In genomic region chr17:43780135-43780534, GRCh38 we compare ENCODE assay signal across 9 cellular contexts. TPM values are rescaled to one million over a fixed set of nuclear protein-coding genes. Genes with fewer than 3 reads are reported as not detected.
DNase-seq lines count a peak whose midpoint lies in the region; ATAC-seq and TF ChIP-seq lines count a peak whose summit lies in the region.
"Had no signal": no experiment of that assay in that cellular context is flagged by ENCODE, and none has a peak within 500 bp of the region (broad histone marks: within the 10 kb centered on the region; RNA-seq: fewer than 3 reads in every experiment).

Gene CFAP97D1 (plus strand): TSS chr17:43780435. CDS start chr17:43780463, 28 bp downstream.

- H3K9ac ChIP-seq in GM23248 = peak within 1 kb of the TSS; percentile 98

- DNase-seq in GM23248 (no peak), foreskin keratinocyte (no peak), sigmoid colon (no peak), middle frontal gyrus (ENCODE audit: extremely low spot score, low spot score) (no peak), NCI-H2107 treated with DMSO at 0.1 percent for 48 hours (lab: John Stamatoyannopoulos, UW; ENCODE audit: unreplicated experiment) (no peak)
- DNase-seq: NCI-H774 had no signal

- in situ Hi-C loops in GM23248 (cut with MboI) = no loop called here

- peak within 1 kb of the TSS; percentile 93 for H3K4me2 ChIP-seq in GM23248 (ENCODE audit: unreplicated experiment)

- H3K79me2 ChIP-seq in GM23248 (ENCODE audit: insufficient read depth) = peaks cover 20% of the 10 kb centered on the region

- H3F3A ChIP-seq in GM23248 (ENCODE audit: insufficient read depth) = peaks cover 18% of the 10 kb centered on the region

- TF ChIP-seq EP300 in sigmoid colon (IDR thresholded peaks at IDR 0.05) = no peak

- H3K27me3 ChIP-seq in GM23248 (replicated peaks; ENCODE audit: insufficient read depth) (peaks cover 8% of the 10 kb centered on the region), foreskin keratinocyte (no peaks in the 10 kb centered on the region), sigmoid colon (peaks cover 0 to 7% (median 0%) of the 10 kb centered on the region in 3 donors)

- no peaks in the 10 kb centered on the region for H3K36me3 ChIP-seq in GM23248 (ENCODE audit: low read depth)
- H3K36me3 ChIP-seq in sigmoid colon = peaks cover 0 to 4% (median 0%) of the 10 kb centered on the region in 4 donors

- no peak for ATAC-seq in foreskin keratinocyte
- no peak for ATAC-seq in HG02981 (IDR thresholded peaks at IDR 0.05; ENCODE audit: unreplicated experiment)
- ATAC-seq in GM18502 (IDR thresholded peaks at IDR 0.05; ENCODE audit: poor library complexity, unreplicated experiment) = no peak

- H3K27ac ChIP-seq in GM23248 (0 out of 2 replicates have a peak within 1 kb of the TSS, but pooled peaks have one; percentile 92), foreskin keratinocyte (peak within 1 kb of the TSS; percentile 9), sigmoid colon (peak within 1 kb of the TSS; percentile 97 to 100 (median 100))

- H3K9me2 ChIP-seq in GM23248 (ENCODE audit: insufficient read depth) = no peaks in the 10 kb centered on the region

- H3K4me1 ChIP-seq in GM23248 (ENCODE audit: insufficient read depth) (peaks cover 23% of the 10 kb centered on the region), foreskin keratinocyte (peaks cover 19% of the 10 kb centered on the region), sigmoid colon (peaks cover 0 to 35% (median 31%) of the 10 kb centered on the region in 4 donors)

- H3K9me3 ChIP-seq in GM23248 (ENCODE audit: low read depth) = no peaks in the 10 kb centered on the region
- H3K9me3 ChIP-seq in sigmoid colon = no peaks in the 10 kb centered on the region

- H3K4me3 ChIP-seq in GM23248 (peak within 1 kb of the TSS; percentile 79), WI38 (ENCODE audit: low read depth, low read length) (peak within 1 kb of the TSS; percentile 71), sigmoid colon (peak within 1 kb of the TSS; percentile 74 to 100 (median 82))

- H4K20me1 ChIP-seq in GM23248 (ENCODE audit: insufficient read depth) = no peaks in the 10 kb centered on the region

- no peak for TF ChIP-seq POLR2A in sigmoid colon (IDR thresholded peaks at IDR 0.05)

- intact Hi-C loops in sigmoid colon (cut with DNase I) = no loop called here

- 87 to 89% methylated on average over 7 of the region's 7 CpGs for WGBS in GM23248 (ENCODE audit: low coverage in 1 of 2, low lambda C conversion rate in 2 of 2, missing lambda C conversion rate in 2 of 2), 2 experiments
- 55 to 62% methylated on average over 7 of the region's 7 CpGs for WGBS in sigmoid colon, 2 donors

- TF ChIP-seq CTCF in WI38 (IDR thresholded peaks at IDR 0.05; ENCODE audit: low read depth, low read length) (no peak), foreskin keratinocyte (conservative IDR thresholded peaks at IDR 0.05) (no peak), sigmoid colon (IDR thresholded peaks at IDR 0.05) (no peak)

- peak within 1 kb of the TSS; percentile 93 for H2AFZ ChIP-seq in GM23248

RNA-seq across cellular contexts. Expression of gene CFAP97D1, which starts in this region (rescaled TPM):
- not detected in 2 replicates for total RNA-seq in GM23248 (2014; rRNA removed; shearing (Covaris generic))
- polyA plus RNA-seq in GM23248 (2016; fragmentation: Nextera tagmentation; extraction: Ambion mirVana) (not detected in 2 replicates), foreskin keratinocyte (not detected in 2 replicates), sigmoid colon (not detected)
- total RNA-seq in foreskin keratinocyte (not detected in 2 replicates), sigmoid colon (not detected)

Comparison
In these comparisons a context has a peak if more than half of its experiments do, and no peak if none do; other contexts are left out.
1. H3K27ac ChIP-seq: peak in every context shown above with its lines; median percentile 100 in sigmoid colon; 92 in GM23248; 9 in foreskin keratinocyte.